ENCODE assay signal across 7 cellular contexts in the genomic region with DNA sequence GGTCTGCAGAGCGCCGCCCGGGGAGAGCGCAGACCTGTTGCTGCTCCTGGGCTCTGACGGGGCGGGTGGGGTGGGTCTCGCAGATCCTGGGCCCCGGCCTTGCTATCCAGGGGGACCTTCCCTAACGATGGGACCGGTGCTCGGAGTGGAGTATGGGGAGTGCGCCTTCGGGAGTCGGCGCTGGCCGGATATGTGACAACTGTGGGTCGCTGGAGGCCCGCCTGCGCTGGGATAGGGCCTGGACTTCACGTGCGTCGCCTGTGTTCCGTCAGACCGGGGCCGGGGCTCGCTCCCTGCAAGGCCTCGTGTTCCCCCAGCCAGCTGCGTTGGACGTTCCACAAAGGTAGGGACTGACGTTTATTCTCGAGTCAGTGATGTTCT. TPM values are rescaled to one million over a fixed set of nuclear protein-coding genes. Genes with fewer than 3 reads are reported as not detected.
DNase-seq lines count a peak whose midpoint lies in the region; ATAC-seq and TF ChIP-seq lines count a peak whose summit lies in the region.

No MANE protein-coding gene starts in this region.

- H3K4me3 ChIP-seq in GM12875 (ENCODE audit: low read depth, low read length) (peak overlapping the region; percentile 68), right atrium auricular region (peak overlapping the region; percentile 55 to 60)

- ATAC-seq in GM21360 (IDR thresholded peaks at IDR 0.05; ENCODE audit: unreplicated experiment) (no peak), HG02798 (IDR thresholded peaks at IDR 0.05; ENCODE audit: poor library complexity, unreplicated experiment) (no peak)

- DNase-seq in LHCN-M2 (ENCODE audit: low read depth) (peak; percentile 3), right atrium auricular region (ENCODE audit: low spot score) (peak; percentile 67), retina (peak; percentile 52)
- DNase-seq in activated naive CD4-positive, alpha-beta T cell treated with anti-CD3 and anti-CD28 coated beads, Interleukin-2, amount 50 U/mL, for 16 hours = peak; percentile 24

- H3K27me3 ChIP-seq in right atrium auricular region = peaks cover 0 to 4% of the 10 kb centered on the region in 2 donors

- no peaks in the 10 kb centered on the region for H3K36me3 ChIP-seq in right atrium auricular region

- peaks cover 0 to 36% of the 10 kb centered on the region in 2 donors for H3K4me1 ChIP-seq in right atrium auricular region

- TF ChIP-seq CTCF in GM12875 (IDR thresholded peaks at IDR 0.05; ENCODE audit: borderline replicate concordance, insufficient read depth, low read depth, low read length) (no peak), right atrium auricular region (IDR thresholded peaks at IDR 0.05) (no peak)

- no peaks in the 10 kb centered on the region for H3K9me3 ChIP-seq in right atrium auricular region

- H3K27ac ChIP-seq in right atrium auricular region = peak overlapping the region; percentile 71 to 74

RNA-seq across cellular contexts. Expression of a gene that starts 1.2 kb away (rescaled TPM):
- total RNA-seq in LHCN-M2 (2014; rRNA removed) = 8.6 and 13.9 TPM in 2 replicates
- polyA plus RNA-seq in LHCN-M2 (2012) = 6.6 TPM
- total RNA-seq in right atrium auricular region = 10 to 100 TPM; 12.3 to 14.0 TPM

Comparison
In these comparisons a context has a peak if more than half of its experiments do, and no peak if none do; other contexts are left out.
1. DNase-seq: peak in every context shown above with its lines; median percentile 67 in right atrium auricular region; 52 in retina; 24 in activated naive CD4-positive, alpha-beta T cell treated with anti-CD3 and anti-CD28 coated beads, Interleukin-2, amount 50 U/mL, for 16 hours; 3 in LHCN-M2.